23 cellular contexts compared by ENCODE assay signal in genomic region chr6:135173242-135173988, GRCh38. TPM values are rescaled to one million over a fixed set of nuclear protein-coding genes. Genes with fewer than 3 reads are reported as not detected.
DNase-seq lines count a peak whose midpoint lies in the region; ATAC-seq, FAIRE-seq and TF ChIP-seq lines count a peak whose summit lies in the region.
"Had no signal": no experiment of that assay in that cellular context is flagged by ENCODE, and none has a peak within 500 bp of the region (broad histone marks: within the 10 kb centered on the region; RNA-seq: fewer than 3 reads in every experiment).

No MANE protein-coding gene starts in this region.

- H3K4me3 Mint-ChIP-seq in WTC11, result no peak overlapping the region
- H3K4me3 Mint-ChIP-seq in stimulated activated naive CD8-positive, alpha-beta T cell treated with anti-CD3 and anti-CD28 coated beads, Interleukin-15, amount 100 ng/mL, for 72 hours, result no peak overlapping the region
- H3K4me3 Mint-ChIP-seq: CD4-positive, alpha-beta T cell had no signal

- H3K27ac ChIP-seq in PC-3 (ENCODE audit: low read length), result no peak overlapping the region
- H3K27ac ChIP-seq: SJCRH30 had no signal

- H3K4me1 Mint-ChIP-seq in WTC11, result no peaks in the 10 kb centered on the region; the same call in 1 of the 2 replicates
- H3K4me1 Mint-ChIP-seq in stimulated activated naive CD8-positive, alpha-beta T cell treated with anti-CD3 and anti-CD28 coated beads, Interleukin-15, amount 100 ng/mL, for 72 hours, result peaks cover 55% of the 10 kb centered on the region

- peaks cover 3% of the 10 kb centered on the region; the same call in 1 of the 2 replicates for H3K9me3 Mint-ChIP-seq in WTC11
- no peaks in the 10 kb centered on the region for H3K9me3 Mint-ChIP-seq in stimulated activated naive CD8-positive, alpha-beta T cell treated with anti-CD3 and anti-CD28 coated beads, Interleukin-15, amount 100 ng/mL, for 72 hours
- H3K9me3 Mint-ChIP-seq: CD4-positive, alpha-beta T cell had no signal

- no peaks in the 10 kb centered on the region for H3K79me2 ChIP-seq in PC-3 (ENCODE audit: low read length)

- intact Hi-C loops in PC-3 (cut with micrococcal nuclease), result no loop called here

- H3K27me3 ChIP-seq in BE2C, result no peaks in the 10 kb centered on the region
- H3K27me3 ChIP-seq in PC-3 (ENCODE audit: low read length), result no peaks in the 10 kb centered on the region
- H3K27me3 ChIP-seq: MG63, SJCRH30 had no signal

- ATAC-seq in PC-3, result peak; percentile 46; the same call in 1 of the 2 replicates
- ATAC-seq in WTC11, result peak; percentile 18; the same call in 1 of the 2 replicates
- no peak for ATAC-seq in stimulated activated naive CD8-positive, alpha-beta T cell treated with anti-CD3 and anti-CD28 coated beads, Interleukin-15, amount 100 ng/mL, for 72 hours
- no peak for ATAC-seq in GM18517 (IDR thresholded peaks at IDR 0.05; ENCODE audit: unreplicated experiment)
- ATAC-seq: Panc1 had no signal

- peak; percentile 70 for FAIRE-seq in GM19239 (lab: Jason Lieb, UNC)
- FAIRE-seq: GM12878, HTR-8/SVneo had no signal

- no peaks in the 10 kb centered on the region for H3K36me3 Mint-ChIP-seq in WTC11

- H3K9ac ChIP-seq in PC-3 (ENCODE audit: low read length), result no peak overlapping the region

- H3K36me3 ChIP-seq in BE2C (no peaks in the 10 kb centered on the region), PC-3 (ENCODE audit: low read depth, low read length) (no peaks in the 10 kb centered on the region)
- H3K36me3 ChIP-seq: MG63, SJCRH30 had no signal

- no peaks in the 10 kb centered on the region for H3K9me2 ChIP-seq in PC-3 (replicated peaks; ENCODE audit: low read length)

- no peak overlapping the region for H3K27ac Mint-ChIP-seq in WTC11
- H3K27ac Mint-ChIP-seq in stimulated activated naive CD8-positive, alpha-beta T cell treated with anti-CD3 and anti-CD28 coated beads, Interleukin-15, amount 100 ng/mL, for 72 hours, result no peak overlapping the region
- H3K27ac Mint-ChIP-seq: CD4-positive, alpha-beta T cell had no signal

- H3K4me3 ChIP-seq in BE2C (ENCODE audit: low read depth, low read length) (no peak overlapping the region), PC-3 (ENCODE audit: low read length) (no peak overlapping the region)
- H3K4me3 ChIP-seq: GM12878, MG63, SJCRH30 had no signal

- no peaks in the 10 kb centered on the region for H4K20me1 ChIP-seq in PC-3 (ENCODE audit: low read length)

- POLR2A ChIA-PET in PC-3 (lab: Charles Lee; ENCODE audit: unreplicated experiment) (no interaction called here), WTC11 (lab: Charles Lee) (no interaction called here)

- CTCF ChIA-PET in PC-3 (lab: Charles Lee) (no interaction called here), WTC11 (lab: Charles Lee) (no interaction called here)

- H3K9me3 ChIP-seq in BE2C, result no peaks in the 10 kb centered on the region
- H3K9me3 ChIP-seq in PC-3 (ENCODE audit: low read length), result no peaks in the 10 kb centered on the region
- H3K9me3 ChIP-seq: Caco-2, MG63, SJCRH30 had no signal

- TF ChIP-seq CTCF in BE2C (IDR thresholded peaks at IDR 0.05; ENCODE audit: low read depth, low read length), result no peak
- TF ChIP-seq CTCF in PC-3 (conservative IDR thresholded peaks at IDR 0.05; ENCODE audit: low read depth, low read length), result no peak
- TF ChIP-seq CTCF in WTC11 (IDR thresholded peaks at IDR 0.05), result no peak

- H2AFZ ChIP-seq in PC-3 (ENCODE audit: low read length), result no peak overlapping the region

- peaks cover 2% of the 10 kb centered on the region; the same call in 1 of the 2 replicates for H3K27me3 Mint-ChIP-seq in WTC11 (ENCODE audit: low read depth)
- no peaks in the 10 kb centered on the region for H3K27me3 Mint-ChIP-seq in stimulated activated naive CD8-positive, alpha-beta T cell treated with anti-CD3 and anti-CD28 coated beads, Interleukin-15, amount 100 ng/mL, for 72 hours
- H3K27me3 Mint-ChIP-seq: CD4-positive, alpha-beta T cell had no signal

- no peaks in the 10 kb centered on the region for H3F3A ChIP-seq in PC-3 (ENCODE audit: low read length, unreplicated experiment)

- H3K4me1 ChIP-seq in BE2C (peaks cover 12% of the 10 kb centered on the region), PC-3 (ENCODE audit: insufficient read depth, low read length) (no peaks in the 10 kb centered on the region)
- H3K4me1 ChIP-seq: Caco-2, SJCRH30 had no signal

- no TSS peak for BruUV-seq in PC-3 (replicated peaks; lab: Mats Ljungman, UMichigan)

- DNase-seq in BE2C (peak; percentile 37), GM19239 (ENCODE audit: insufficient read length, low spot score) (no peak), PC-3 (no peak), WTC11 (ENCODE audit: low spot score) (no peak), COLO668 (lab: John Stamatoyannopoulos, UW; ENCODE audit: unreplicated experiment) (no peak)
- no peak for DNase-seq in stimulated activated naive CD8-positive, alpha-beta T cell treated with anti-CD3 and anti-CD28 coated beads, Interleukin-15, amount 100 ng/mL, for 72 hours
- no peak for DNase-seq in stimulated activated CD4-positive, alpha-beta T cell treated with anti-CD3 and anti-CD28 coated beads, Interleukin-15, amount 100 ng/mL, for 24 hours
- DNase-seq: Caco-2; CD4-positive, alpha-beta T cell; DMS 273 treated with DMSO at 0.1 percent for 48 hours; DMS79 treated with DMSO at 0.1 percent for 48 hours; IMR-90; MG63; NCI-H1694 treated with DMSO at 0.1 percent for 48 hours; NCI-H2081 treated with DMSO at 0.1 percent for 48 hours; NCI-H2171 treated with DMSO at 0.1 percent for 48 hours; NCI-H446 treated with DMSO at 0.1 percent for 48 hours; NCI-H748 treated with DMSO at 0.1 percent for 48 hours; SJCRH30 had no signal

- H3K4me2 ChIP-seq in PC-3 (ENCODE audit: low read length), result no peak overlapping the region

TF ChIP-seq in WTC11, 78 proteins besides CTCF, POLR2A, EP300 and RAD21:
- TF ChIP-seq HMGA2 (CRISPR knock-in tag; IDR thresholded peaks at IDR 0.05), result no peak
- TF ChIP-seq ZNF416 (CRISPR knock-in tag; IDR thresholded peaks at IDR 0.05), result no peak
- no peak for TF ChIP-seq RELA (CRISPR knock-in tag; IDR thresholded peaks at IDR 0.05; ENCODE audit: borderline replicate concordance)
- TF ChIP-seq TCF7 (CRISPR knock-in tag; IDR thresholded peaks at IDR 0.05; ENCODE audit: low read depth), result no peak
- no peak for TF ChIP-seq GABPB1 (CRISPR knock-in tag; IDR thresholded peaks at IDR 0.05)
- no peak for TF ChIP-seq FOXP1 (CRISPR knock-in tag; IDR thresholded peaks at IDR 0.05; ENCODE audit: borderline replicate concordance)
- no peak for TF ChIP-seq TEAD1 (CRISPR knock-in tag; IDR thresholded peaks at IDR 0.05)
- TF ChIP-seq ATF2 (CRISPR knock-in tag; IDR thresholded peaks at IDR 0.05; ENCODE audit: borderline replicate concordance, low read depth), result no peak
- no peak for TF ChIP-seq CBFB (CRISPR knock-in tag; IDR thresholded peaks at IDR 0.05; ENCODE audit: low read depth)
- no peak for TF ChIP-seq ZNF396 (CRISPR knock-in tag; IDR thresholded peaks at IDR 0.05; ENCODE audit: borderline replicate concordance)
- no peak for TF ChIP-seq NR2C2 (CRISPR knock-in tag; IDR thresholded peaks at IDR 0.05)
- no peak for TF ChIP-seq ZNF317 (CRISPR knock-in tag; IDR thresholded peaks at IDR 0.05; ENCODE audit: borderline replicate concordance, low read depth)
- TF ChIP-seq SP1 (CRISPR knock-in tag; conservative IDR thresholded peaks at IDR 0.05), result no peak
- TF ChIP-seq MXD4 (CRISPR knock-in tag; IDR thresholded peaks at IDR 0.05; ENCODE audit: borderline replicate concordance), result no peak

RNA-seq across cellular contexts. Expression of gene MYB, which starts 7.7 kb away (rescaled TPM):
- polyA plus RNA-seq in BE2C (2012; ENCODE audit: insufficient read depth, insufficient read length, low read depth), result 1.2 TPM
- 1.4 and 4.4 TPM in 2 replicates for total RNA-seq in PC-3 (2014; rRNA removed)
- total RNA-seq in WTC11 (2021), result 4.3 to 6.1 TPM (median 5.1 TPM) in 3 replicates

Comparison
In these comparisons a context has a peak if more than half of its experiments do, and no peak if none do; other contexts are left out.
1. ATAC-seq: peak in PC-3 (single experiment) and WTC11 (single experiment); none in stimulated activated naive CD8-positive, alpha-beta T cell treated with anti-CD3 and anti-CD28 coated beads, Interleukin-15, amount 100 ng/mL, for 72 hours (single experiment) and GM18517 (single experiment).